ENCODE assay signal across 20 cellular contexts in the genomic region with DNA sequence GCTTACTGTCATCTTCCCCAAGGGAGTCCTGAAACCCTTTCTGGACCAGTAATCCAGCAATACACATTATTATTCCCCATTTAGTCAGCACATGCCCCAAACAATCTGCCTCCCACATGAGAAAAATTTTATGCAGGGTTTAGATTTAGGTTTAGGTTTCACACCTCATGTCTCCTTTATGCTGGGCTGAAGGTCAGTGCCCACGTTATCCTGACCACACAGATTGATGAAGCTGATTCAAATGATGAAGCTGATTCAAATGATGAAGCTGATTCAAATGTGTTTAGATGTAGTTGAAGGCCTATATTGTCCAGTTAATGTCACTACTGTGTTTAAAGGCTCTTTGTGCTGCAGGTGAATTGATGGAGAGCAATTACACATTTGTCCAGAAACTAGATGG. TPM values are rescaled to one million over a fixed set of nuclear protein-coding genes. Genes with fewer than 3 reads are reported as not detected.
DNase-seq lines count a peak whose midpoint lies in the region; ATAC-seq lines count a peak whose summit lies in the region.
"Had no signal": no experiment of that assay in that cellular context is flagged by ENCODE, and none has a peak within 500 bp of the region (broad histone marks: within the 10 kb centered on the region; RNA-seq: fewer than 3 reads in every experiment).

No MANE protein-coding gene starts in this region.

- H3K27ac Mint-ChIP-seq in CD4-positive, alpha-beta memory T cell, result peak overlapping the region in 4 of 7 donors; percentile 36 to 58 (median 42)
- peak overlapping the region; percentile 67 for H3K27ac Mint-ChIP-seq in activated CD8-positive, alpha-beta T cell treated with anti-CD3 and anti-CD28 coated beads, Interleukin-2, amount 10 ng/mL, durations not matched to agents 7 days and 5 days
- H3K27ac Mint-ChIP-seq in immature natural killer cell, result peak overlapping the region; percentile 25 to 95 (median 54)
- H3K27ac Mint-ChIP-seq: HFFc6 had no signal

- H3K4me3 ChIP-seq in CD4-positive, alpha-beta memory T cell (ENCODE audit: low read length in 2 of 2), result no peak overlapping the region
- H3K4me3 ChIP-seq: A549, PC-9 had no signal

- H3K36me3 Mint-ChIP-seq in CD4-positive, alpha-beta memory T cell, result peaks cover 44 to 56% of the 10 kb centered on the region in 2 donors
- H3K36me3 Mint-ChIP-seq in activated CD8-positive, alpha-beta T cell treated with anti-CD3 and anti-CD28 coated beads, Interleukin-2, amount 10 ng/mL, durations not matched to agents 7 days and 5 days (ENCODE audit: low read depth), result peaks cover 97% of the 10 kb centered on the region
- peaks cover 4 to 22% (median 21%) of the 10 kb centered on the region in 3 donors for H3K36me3 Mint-ChIP-seq in immature natural killer cell

- intact Hi-C loops in CD4-positive, alpha-beta memory T cell (cut with micrococcal nuclease), result loop anchor here (5.0 kb wide), 1 partner anchor 1811 kb away; no protein-coding TSS in a partner anchor

- no peak overlapping the region for H3K4me3 Mint-ChIP-seq in CD4-positive, alpha-beta memory T cell
- no peak overlapping the region for H3K4me3 Mint-ChIP-seq in activated CD8-positive, alpha-beta T cell treated with anti-CD3 and anti-CD28 coated beads, Interleukin-2, amount 10 ng/mL, durations not matched to agents 7 days and 5 days
- no peak overlapping the region for H3K4me3 Mint-ChIP-seq in immature natural killer cell
- H3K4me3 Mint-ChIP-seq: HFFc6 had no signal

- CTCF ChIA-PET in CD4-positive, alpha-beta memory T cell (lab: Charles Lee; ENCODE audit: partially characterized antibody), result interaction anchor here (1.0 to 1.4 kb wide), 3 partner anchors 9 to 35 kb away, joined by 3 read pairs; no protein-coding TSS in a partner anchor
- CTCF ChIA-PET in activated CD8-positive, alpha-beta T cell treated with anti-CD3 and anti-CD28 coated beads, Interleukin-2, amount 10 ng/mL, durations not matched to agents 7 days and 5 days (lab: Charles Lee), result interaction anchor here (0.6 to 2.1 kb wide), 4 partner anchors 14 to 300 kb away, joined by 3 to 6 read pairs (median 4); no protein-coding TSS in a partner anchor

- no peak for ATAC-seq in activated CD8-positive, alpha-beta T cell treated with anti-CD3 and anti-CD28 coated beads, Interleukin-2, amount 10 ng/mL, durations not matched to agents 7 days and 5 days
- ATAC-seq in GM19455 (IDR thresholded peaks at IDR 0.05; ENCODE audit: unreplicated experiment) (no peak), GM19467 (IDR thresholded peaks at IDR 0.05; ENCODE audit: unreplicated experiment) (no peak)
- ATAC-seq: A549 had no signal

- no peaks in the 10 kb centered on the region for H3K36me3 ChIP-seq in CD4-positive, alpha-beta memory T cell (ENCODE audit: insufficient read depth, low read length)

- no peaks in the 10 kb centered on the region for H3K27me3 ChIP-seq in CD4-positive, alpha-beta memory T cell (ENCODE audit: insufficient read depth, low read length)

- peaks cover 0 to 2% (median 0%) of the 10 kb centered on the region in 8 donors for H3K9me3 Mint-ChIP-seq in CD4-positive, alpha-beta memory T cell
- no peaks in the 10 kb centered on the region for H3K9me3 Mint-ChIP-seq in activated CD8-positive, alpha-beta T cell treated with anti-CD3 and anti-CD28 coated beads, Interleukin-2, amount 10 ng/mL, durations not matched to agents 7 days and 5 days (ENCODE audit: insufficient read depth)
- H3K9me3 Mint-ChIP-seq in immature natural killer cell, result no peaks in the 10 kb centered on the region
- H3K9me3 Mint-ChIP-seq: HFFc6 had no signal

- peaks cover 75% of the 10 kb centered on the region for H3K4me1 ChIP-seq in CD4-positive, alpha-beta memory T cell (ENCODE audit: insufficient read depth, low read length)
- H3K4me1 ChIP-seq: A549 had no signal

- DNase-seq in activated CD4-positive, alpha-beta T cell treated with anti-CD3 and anti-CD28 coated beads for 48 hours, result peak; percentile 27
- no peak for DNase-seq in activated CD4-positive, alpha-beta T cell treated with anti-CD3 and anti-CD28 coated beads for 1 hour
- DNase-seq in CD4-positive, alpha-beta memory T cell, result no peak
- DNase-seq in activated CD8-positive, alpha-beta T cell treated with anti-CD3 and anti-CD28 coated beads, Interleukin-2, amount 10 ng/mL, durations not matched to agents 7 days and 5 days, result no peak
- no peak for DNase-seq in immature natural killer cell
- no peak for DNase-seq in NCI-H748 (lab: John Stamatoyannopoulos, UW; ENCODE audit: unreplicated experiment)
- DNase-seq: DND-41, GF-D8, HFFc6, KG1, NCI-H1105, NCI-H1694 treated with DMSO at 0.1 percent for 48 hours, NCI-H446, NCI-H748 treated with DMSO at 0.1 percent for 48 hours, PC-9 had no signal

- H3K27ac ChIP-seq in CD4-positive, alpha-beta memory T cell (ENCODE audit: low read depth, low read length), result no peak overlapping the region
- H3K27ac ChIP-seq: A549, C4-2B, PC-9 had no signal

- peaks cover 67 to 92% (median 77%) of the 10 kb centered on the region in 4 donors for H3K4me1 Mint-ChIP-seq in CD4-positive, alpha-beta memory T cell
- peaks cover 96% of the 10 kb centered on the region for H3K4me1 Mint-ChIP-seq in activated CD8-positive, alpha-beta T cell treated with anti-CD3 and anti-CD28 coated beads, Interleukin-2, amount 10 ng/mL, durations not matched to agents 7 days and 5 days (ENCODE audit: low read depth)
- peaks cover 70 to 88% of the 10 kb centered on the region in 2 donors for H3K4me1 Mint-ChIP-seq in immature natural killer cell

- POLR2A ChIA-PET in CD4-positive, alpha-beta memory T cell (lab: Charles Lee; ENCODE audit: partially characterized antibody), result no interaction called here
- POLR2A ChIA-PET in activated CD8-positive, alpha-beta T cell treated with anti-CD3 and anti-CD28 coated beads, Interleukin-2, amount 10 ng/mL, durations not matched to agents 7 days and 5 days (lab: Charles Lee), result no interaction called here

- no peaks in the 10 kb centered on the region for H3K9me3 ChIP-seq in CD4-positive, alpha-beta memory T cell (ENCODE audit: control insufficient read depth in 1 of 2, low read length in 2 of 2)
- H3K9me3 ChIP-seq: A549 had no signal

- no peaks in the 10 kb centered on the region for H3K27me3 Mint-ChIP-seq in CD4-positive, alpha-beta memory T cell
- H3K27me3 Mint-ChIP-seq in activated CD8-positive, alpha-beta T cell treated with anti-CD3 and anti-CD28 coated beads, Interleukin-2, amount 10 ng/mL, durations not matched to agents 7 days and 5 days (ENCODE audit: low read depth), result no peaks in the 10 kb centered on the region
- peaks cover 0 to 2% (median 2%) of the 10 kb centered on the region in 3 donors for H3K27me3 Mint-ChIP-seq in immature natural killer cell (ENCODE audit: low read depth in 3 of 3)

RNA-seq across cellular contexts. Expression of a gene that starts 18.1 kb away (rescaled TPM):
- under 1 TPM in 1 of 2 experiments, not detected in 1; 0.19 TPM for total RNA-seq in CD4-positive, alpha-beta memory T cell
- polyA plus RNA-seq in CD4-positive, alpha-beta memory T cell, result 1 to 10 TPM in 1 of 2 donors, not detected in 1; 1.4 TPM
- under 1 TPM; 0.68 to 0.74 TPM for total RNA-seq in activated CD8-positive, alpha-beta T cell treated with anti-CD3 and anti-CD28 coated beads, Interleukin-2, amount 10 ng/mL, durations not matched to agents 7 days and 5 days
- under 1 TPM in 1 of 3 donors, not detected in 2; 0.50 TPM for polyA plus RNA-seq in immature natural killer cell
- total RNA-seq: H4 had no signal
